22 cellular contexts compared by ENCODE assay signal in the genomic region with DNA sequence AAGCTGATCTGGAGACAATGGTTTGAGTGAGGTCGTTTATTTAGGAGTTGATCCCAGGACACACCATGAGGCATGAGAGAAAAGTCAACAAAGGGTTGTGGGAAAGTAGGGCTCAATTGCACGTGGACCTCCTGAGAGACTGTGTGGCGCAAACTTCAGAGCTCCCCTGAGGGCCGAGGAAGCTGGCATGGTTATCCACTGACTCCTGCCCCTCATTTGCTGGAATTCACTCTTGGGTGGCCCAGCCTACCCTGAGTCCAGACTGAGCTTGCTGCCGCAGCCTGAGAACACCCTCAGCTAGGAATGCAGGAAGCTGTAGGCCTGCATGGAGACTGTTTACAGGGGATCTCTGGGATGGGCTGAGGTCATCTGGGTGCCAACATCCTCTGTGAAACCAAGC.
"Had no signal": no experiment of that assay in that cellular context is flagged by ENCODE, and none has a peak within 500 bp of the region (broad histone marks: within the 10 kb centered on the region; RNA-seq: fewer than 3 reads in every experiment).

No MANE protein-coding gene starts in this region.

- H3K4me1 Mint-ChIP-seq: activated naive CD4-positive, alpha-beta T cell treated with anti-CD3 and anti-CD28 coated beads, Interleukin-2, amount 50 U/mL, for 24 hours had no signal

- H3K79me2 ChIP-seq: parathyroid adenoma had no signal

- H3K36me3 Mint-ChIP-seq: activated naive CD4-positive, alpha-beta T cell treated with anti-CD3 and anti-CD28 coated beads, Interleukin-2, amount 50 U/mL, for 24 hours had no signal

- ATAC-seq: activated T-cell treated with anti-CD3 and anti-CD28 coated beads, Interleukin-2, amount 50 U/mL, for 72 hours; left lobe of liver had no signal

- H3K27me3 ChIP-seq: cardiac muscle cell, neutrophil, right lobe of liver, stomach, upper lobe of left lung had no signal

- H3K27me3 Mint-ChIP-seq: activated naive CD4-positive, alpha-beta T cell treated with anti-CD3 and anti-CD28 coated beads, Interleukin-2, amount 50 U/mL, for 24 hours had no signal

- H2AFZ ChIP-seq: parathyroid adenoma had no signal

- H3K27ac ChIP-seq: cardiac muscle cell, neutrophil, parathyroid adenoma, right lobe of liver, stomach, upper lobe of left lung had no signal

- FAIRE-seq: astrocyte, kidney, small intestine had no signal

- H3K4me3 Mint-ChIP-seq: activated naive CD4-positive, alpha-beta T cell treated with anti-CD3 and anti-CD28 coated beads, Interleukin-2, amount 50 U/mL, for 24 hours; activated T-cell treated with anti-CD3 and anti-CD28 coated beads, Interleukin-2, amount 50 U/mL, for 72 hours had no signal

- H3K9me3 ChIP-seq: neutrophil, right lobe of liver, upper lobe of left lung had no signal

- H3K4me3 ChIP-seq: cardiac muscle cell, right lobe of liver, stomach, upper lobe of left lung had no signal

- H3K36me3 ChIP-seq: cardiac muscle cell, neutrophil, right lobe of liver, stomach, upper lobe of left lung had no signal

- H3K4me1 ChIP-seq: parathyroid adenoma, right lobe of liver, stomach, upper lobe of left lung had no signal

- DNase-seq: activated CD4-positive, alpha-beta T cell treated with anti-CD3 and anti-CD28 coated beads, Interleukin-2, amount 50 U/mL, for 1 hour; activated CD4-positive, CD25-positive, alpha-beta regulatory T cell treated with anti-CD3 and anti-CD28 coated beads, Interleukin-2, amount 50 U/mL, for 72 hours; activated CD8-positive, alpha-beta memory T cell treated with anti-CD3 and anti-CD28 coated beads for 24 hours; activated effector memory CD4-positive, alpha-beta T cell treated with anti-CD3 and anti-CD28 coated beads, Interleukin-2, amount 50 U/mL, for 16 hours; activated T-cell treated with anti-CD3 and anti-CD28 coated beads, Interleukin-2, amount 50 U/mL, for 72 hours; dermis blood vessel endothelial cell; effector memory CD4-positive, alpha-beta T cell; glutamatergic neuron; right lobe of liver; small intestine; stimulated activated CD4-positive, alpha-beta T cell treated with anti-CD3 and anti-CD28 coated beads, Interleukin-15, amount 100 ng/mL, for 24 hours; stimulated activated CD4-positive, alpha-beta T cell treated with anti-CD3 and anti-CD28 coated beads, Interleukin-2, amount 100 ng/mL, for 48 hours; stomach; T-helper 1 cell; upper lobe of left lung had no signal

- H3K9ac ChIP-seq: parathyroid adenoma had no signal

- H3K27ac Mint-ChIP-seq: activated naive CD4-positive, alpha-beta T cell treated with anti-CD3 and anti-CD28 coated beads, Interleukin-2, amount 50 U/mL, for 24 hours; activated T-cell treated with anti-CD3 and anti-CD28 coated beads, Interleukin-2, amount 50 U/mL, for 72 hours had no signal
